ENCODE assay signal across 8 cellular contexts in the genomic region with DNA sequence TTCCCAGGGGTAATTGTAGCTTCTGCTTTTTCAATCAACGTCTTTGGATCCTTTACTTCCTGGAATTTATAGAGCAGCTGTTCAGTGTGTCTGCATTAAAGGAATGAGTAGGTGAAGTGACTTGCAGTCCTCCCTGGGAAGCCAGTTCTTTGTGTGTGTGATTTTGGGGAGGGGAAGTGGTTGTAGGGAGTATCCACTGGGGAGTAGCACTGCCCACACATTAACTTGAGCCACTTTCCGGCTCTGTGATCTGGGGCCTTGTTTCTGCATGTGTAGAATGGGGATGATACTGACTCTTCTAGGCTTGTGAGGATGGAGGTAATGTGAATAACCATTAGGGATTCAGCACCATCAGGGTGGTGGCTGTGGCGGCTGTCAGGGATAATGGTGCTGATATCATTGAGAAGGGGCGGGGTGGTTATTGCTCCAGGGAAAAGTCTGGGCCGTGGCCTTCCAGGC. TPM values are rescaled to one million over a fixed set of nuclear protein-coding genes. Genes with fewer than 3 reads are reported as not detected.
DNase-seq lines count a peak whose midpoint lies in the region; ATAC-seq and TF ChIP-seq lines count a peak whose summit lies in the region.

No MANE protein-coding gene starts in this region.

- H3K27me3 Mint-ChIP-seq in activated naive CD4-positive, alpha-beta T cell treated with anti-CD3 and anti-CD28 coated beads, Interleukin-2, amount 50 U/mL, for 24 hours = no peaks in the 10 kb centered on the region
- H3K27me3 Mint-ChIP-seq in activated T-helper 1 cell treated with anti-CD3 and anti-CD28 coated beads, Interleukin-12 subunit alpha, Interleukin-12 subunit beta, Interleukin-2, Interleukin-4 antibody, amounts not matched to agents 30 ng/mL and 10 ng/mL and 1 ng/mL, durations not matched to agents 14 hours and 24 hours and 36 hours (ENCODE audit: insufficient read depth) = no peaks in the 10 kb centered on the region
- H3K27me3 Mint-ChIP-seq in type B pancreatic cell = no peaks in the 10 kb centered on the region

- H3K9me3 Mint-ChIP-seq in activated naive CD4-positive, alpha-beta T cell treated with anti-CD3 and anti-CD28 coated beads, Interleukin-2, amount 50 U/mL, for 24 hours = no peaks in the 10 kb centered on the region
- H3K9me3 Mint-ChIP-seq in activated T-helper 1 cell treated with anti-CD3 and anti-CD28 coated beads, Interleukin-12 subunit alpha, Interleukin-12 subunit beta, Interleukin-2, Interleukin-4 antibody, amounts not matched to agents 30 ng/mL and 10 ng/mL and 1 ng/mL, durations not matched to agents 14 hours and 24 hours and 36 hours = no peaks in the 10 kb centered on the region
- no peaks in the 10 kb centered on the region for H3K9me3 Mint-ChIP-seq in type B pancreatic cell

- DNase-seq in activated naive CD4-positive, alpha-beta T cell treated with Interleukin-2 at 50 U/mL for 16 hours = no peak
- no peak for DNase-seq in activated T-helper 1 cell treated with anti-CD3 and anti-CD28 coated beads, Interleukin-12 subunit alpha, Interleukin-12 subunit beta, Interleukin-2, Interleukin-4 antibody, amounts not matched to agents 30 ng/mL and 10 ng/mL and 1 ng/mL, durations not matched to agents 14 hours and 24 hours and 36 hours (ENCODE audit: low spot score)
- DNase-seq in type B pancreatic cell (ENCODE audit: extremely low spot score, unreplicated experiment) = no peak
- no peak for DNase-seq in amniotic stem cell (lab: John Stamatoyannopoulos, UW)
- no peak for DNase-seq in COLO668 (lab: John Stamatoyannopoulos, UW; ENCODE audit: unreplicated experiment)
- DNase-seq in HPDE6-E6E7 (ENCODE audit: extremely low spot score) = no peak

- intact Hi-C loops in activated T-helper 1 cell treated with anti-CD3 and anti-CD28 coated beads, Interleukin-12 subunit alpha, Interleukin-12 subunit beta, Interleukin-2, Interleukin-4 antibody, amounts not matched to agents 30 ng/mL and 10 ng/mL and 1 ng/mL, durations not matched to agents 14 hours and 24 hours and 36 hours (cut with micrococcal nuclease) = loop anchor here (10.0 kb wide), 2 partner anchors 986 to 1036 kb away; a partner anchor contains a TSS

- ATAC-seq in HG03135 (IDR thresholded peaks at IDR 0.05; ENCODE audit: unreplicated experiment) = peak; percentile 37

- H3K4me1 Mint-ChIP-seq in activated naive CD4-positive, alpha-beta T cell treated with anti-CD3 and anti-CD28 coated beads, Interleukin-2, amount 50 U/mL, for 24 hours = peaks cover 89% of the 10 kb centered on the region
- H3K4me1 Mint-ChIP-seq in activated T-helper 1 cell treated with anti-CD3 and anti-CD28 coated beads, Interleukin-12 subunit alpha, Interleukin-12 subunit beta, Interleukin-2, Interleukin-4 antibody, amounts not matched to agents 30 ng/mL and 10 ng/mL and 1 ng/mL, durations not matched to agents 14 hours and 24 hours and 36 hours (ENCODE audit: low read depth) = peaks cover 82% of the 10 kb centered on the region
- peaks cover 50% of the 10 kb centered on the region for H3K4me1 Mint-ChIP-seq in type B pancreatic cell (ENCODE audit: unreplicated experiment)

- H3K4me3 Mint-ChIP-seq in activated naive CD4-positive, alpha-beta T cell treated with anti-CD3 and anti-CD28 coated beads, Interleukin-2, amount 50 U/mL, for 24 hours = peak overlapping the region; percentile 83
- H3K4me3 Mint-ChIP-seq in activated T-helper 1 cell treated with anti-CD3 and anti-CD28 coated beads, Interleukin-12 subunit alpha, Interleukin-12 subunit beta, Interleukin-2, Interleukin-4 antibody, amounts not matched to agents 30 ng/mL and 10 ng/mL and 1 ng/mL, durations not matched to agents 14 hours and 24 hours and 36 hours = peak overlapping the region; percentile 43
- no peak overlapping the region for H3K4me3 Mint-ChIP-seq in type B pancreatic cell

- no peak for TF ChIP-seq CTCF in type B pancreatic cell (conservative IDR thresholded peaks at IDR 0.05)

- peak overlapping the region; percentile 99 for H3K27ac Mint-ChIP-seq in activated naive CD4-positive, alpha-beta T cell treated with anti-CD3 and anti-CD28 coated beads, Interleukin-2, amount 50 U/mL, for 24 hours
- H3K27ac Mint-ChIP-seq in activated T-helper 1 cell treated with anti-CD3 and anti-CD28 coated beads, Interleukin-12 subunit alpha, Interleukin-12 subunit beta, Interleukin-2, Interleukin-4 antibody, amounts not matched to agents 30 ng/mL and 10 ng/mL and 1 ng/mL, durations not matched to agents 14 hours and 24 hours and 36 hours = peak overlapping the region; percentile 67
- peak overlapping the region; percentile 2 for H3K27ac Mint-ChIP-seq in type B pancreatic cell

- peaks cover 18% of the 10 kb centered on the region for H3K36me3 Mint-ChIP-seq in activated naive CD4-positive, alpha-beta T cell treated with anti-CD3 and anti-CD28 coated beads, Interleukin-2, amount 50 U/mL, for 24 hours
- peaks cover 25% of the 10 kb centered on the region for H3K36me3 Mint-ChIP-seq in activated T-helper 1 cell treated with anti-CD3 and anti-CD28 coated beads, Interleukin-12 subunit alpha, Interleukin-12 subunit beta, Interleukin-2, Interleukin-4 antibody, amounts not matched to agents 30 ng/mL and 10 ng/mL and 1 ng/mL, durations not matched to agents 14 hours and 24 hours and 36 hours (ENCODE audit: low read depth)
- H3K36me3 Mint-ChIP-seq in type B pancreatic cell = peaks cover 4% of the 10 kb centered on the region

RNA-seq across cellular contexts. Expression of a gene that starts 54.7 kb away (rescaled TPM):
- 39.5 and 42.2 TPM in 2 replicates for total RNA-seq in activated T-helper 1 cell treated with anti-CD3 and anti-CD28 coated beads, Interleukin-12 subunit alpha, Interleukin-12 subunit beta, Interleukin-2, Interleukin-4 antibody, amounts not matched to agents 30 ng/mL and 10 ng/mL and 1 ng/mL, durations not matched to agents 14 hours and 24 hours and 36 hours
- total RNA-seq in type B pancreatic cell (ENCODE audit: low replicate concordance) = 5.4 and 21.3 TPM in 2 replicates

Comparison
In these comparisons a context has a peak if more than half of its experiments do, and no peak if none do; other contexts are left out.
1. H3K27ac Mint-ChIP-seq: peak in every context shown above with its lines; median percentile 99 in activated naive CD4-positive, alpha-beta T cell treated with anti-CD3 and anti-CD28 coated beads, Interleukin-2, amount 50 U/mL, for 24 hours; 67 in activated T-helper 1 cell treated with anti-CD3 and anti-CD28 coated beads, Interleukin-12 subunit alpha, Interleukin-12 subunit beta, Interleukin-2, Interleukin-4 antibody, amounts not matched to agents 30 ng/mL and 10 ng/mL and 1 ng/mL, durations not matched to agents 14 hours and 24 hours and 36 hours; 2 in type B pancreatic cell.